11 cellular contexts compared by ENCODE assay signal in the genomic region with DNA sequence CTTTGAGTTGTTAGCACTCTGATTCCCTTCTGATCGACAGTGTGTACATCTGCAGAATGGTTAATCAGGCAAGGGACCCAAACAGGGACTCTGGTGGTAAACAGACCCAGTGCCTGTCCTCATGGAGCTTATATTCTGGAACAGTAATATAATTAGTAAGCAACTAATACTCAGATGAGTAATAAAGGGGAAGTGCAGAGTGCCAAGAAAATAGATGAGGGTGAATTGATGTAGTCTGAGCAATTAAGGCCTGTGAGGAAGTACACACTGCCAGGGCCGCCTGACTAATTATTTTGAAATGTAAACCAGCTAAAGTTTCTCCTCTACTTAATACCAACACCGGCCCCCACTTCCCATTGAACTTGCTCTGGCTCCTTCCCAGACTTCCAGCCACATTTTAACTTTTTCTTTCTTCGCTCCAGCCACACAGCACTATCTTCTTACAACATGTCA. TPM values are rescaled to one million over a fixed set of nuclear protein-coding genes. Genes with fewer than 3 reads are reported as not detected.
DNase-seq lines count a peak whose midpoint lies in the region; ATAC-seq and TF ChIP-seq lines count a peak whose summit lies in the region.
"Had no signal": no experiment of that assay in that cellular context is flagged by ENCODE, and none has a peak within 500 bp of the region (broad histone marks: within the 10 kb centered on the region; RNA-seq: fewer than 3 reads in every experiment).

No MANE protein-coding gene starts in this region.

- H3K9me3 ChIP-seq in MG63 = peaks cover 27% of the 10 kb centered on the region
- H3K9me3 ChIP-seq in mesenchymal stem cell (ENCODE audit: control insufficient read depth, low read length) = peaks cover 9% of the 10 kb centered on the region

- peak overlapping the region in 1 of 2 experiments; percentile 62 for H3K18ac ChIP-seq in mesenchymal stem cell (ENCODE audit: low read depth in 1 of 2, low read length in 2 of 2)

- H2BK5ac ChIP-seq in mesenchymal stem cell (ENCODE audit: low read depth, low read length, poor library complexity, severe bottlenecking) = no peak overlapping the region

- DNase-seq in AG08396 (ENCODE audit: low spot score) (peak; percentile 83), MG63 (peak; percentile 77), MCF 10A (ENCODE audit: unreplicated experiment) (peak; percentile 55), mesenchymal stem cell (peak; percentile 92), left colon (no peak)
- DNase-seq: left ventricle myocardium inferior had no signal

- H3K79me1 ChIP-seq in mesenchymal stem cell (replicated peaks; ENCODE audit: low read length, poor library complexity, severe bottlenecking) = peaks cover 13% of the 10 kb centered on the region

- H3K9ac ChIP-seq in mesenchymal stem cell (ENCODE audit: low read length) = peak overlapping the region; percentile 58

- 28% methylated on average over 4 of the region's 4 CpGs for WGBS in mesenchymal stem cell

- no peak overlapping the region for H2BK120ac ChIP-seq in mesenchymal stem cell (ENCODE audit: low read depth, low read length)

- H2BK12ac ChIP-seq in mesenchymal stem cell (ENCODE audit: low read length in 2 of 2) = no peak overlapping the region

- H3K27me3 ChIP-seq in MG63 (no peaks in the 10 kb centered on the region), mesenchymal stem cell (ENCODE audit: control insufficient read depth in 1 of 2, insufficient read depth in 1 of 2, low read length in 2 of 2) (no peaks in the 10 kb centered on the region)
- H3K27me3 ChIP-seq: cardiac muscle cell had no signal

- H2AK5ac ChIP-seq in mesenchymal stem cell (ENCODE audit: low read length, severe bottlenecking) = no peak overlapping the region

- BruUV-seq in MCF 10A (replicated peaks; lab: Mats Ljungman, UMichigan) = no TSS peak

- no peak for TF ChIP-seq CTCF in MCF 10A (IDR thresholded peaks at IDR 0.05; ENCODE audit: unreplicated experiment)

- CTCF ChIA-PET in MCF 10A (lab: Yijun Ruan, JAX) = interaction anchor here (0.5 to 2.8 kb wide), 6 partner anchors 25 to 407 kb away, joined by 3 to 8 read pairs (median 4); partner anchors contain the start of gene MCIDAS

- H3K27ac ChIP-seq in mesenchymal stem cell (ENCODE audit: low read length, poor library complexity, severe bottlenecking) = peak overlapping the region; percentile 36
- H3K27ac ChIP-seq: cardiac muscle cell, left ventricle myocardium inferior had no signal

- H3K27ac Mint-ChIP-seq in MCF 10A (ENCODE audit: low read depth, unreplicated experiment) = peak overlapping the region; percentile 70

- no peak overlapping the region for H2BK15ac ChIP-seq in mesenchymal stem cell (ENCODE audit: low read depth, poor library complexity, severe bottlenecking)

- POLR2A ChIA-PET in MCF 10A (lab: Yijun Ruan, JAX) = interaction anchor here (0.6 to 4.0 kb wide), 4 partner anchors 65 to 1286 kb away, joined by 3 to 22 read pairs (median 4); partner anchors contain the start of gene CCNO

- H3K4me3 Mint-ChIP-seq in MCF 10A (ENCODE audit: unreplicated experiment) = no peak overlapping the region

- H3K4me2 ChIP-seq in mesenchymal stem cell (ENCODE audit: low read length, poor library complexity, severe bottlenecking) = no peak overlapping the region

- no peaks in the 10 kb centered on the region for H3K9me3 Mint-ChIP-seq in MCF 10A (ENCODE audit: unreplicated experiment)

- H3K4me3 ChIP-seq in MG63 (no peak overlapping the region), mesenchymal stem cell (ENCODE audit: insufficient read depth in 1 of 2, low read depth in 1 of 2, low read length in 2 of 2) (peak overlapping the region in 1 of 2 experiments; percentile 16)
- H3K4me3 ChIP-seq: cardiac muscle cell, left ventricle myocardium inferior had no signal

- no peak overlapping the region for H3K14ac ChIP-seq in mesenchymal stem cell (ENCODE audit: low read length in 2 of 2)

- H3K27me3 Mint-ChIP-seq in MCF 10A (ENCODE audit: insufficient read depth, unreplicated experiment) = no peaks in the 10 kb centered on the region

- no peaks in the 10 kb centered on the region for H3K4me1 ChIP-seq in mesenchymal stem cell (ENCODE audit: control insufficient read depth, insufficient read depth, low read depth, low read length)

- H4K8ac ChIP-seq in mesenchymal stem cell (ENCODE audit: low read length) = no peak overlapping the region

- no peak overlapping the region for H2AFZ ChIP-seq in mesenchymal stem cell (ENCODE audit: low read depth, low read length)

- ATAC-seq in GM21526 (IDR thresholded peaks at IDR 0.05; ENCODE audit: low FRiP score, unreplicated experiment) (no peak), GM21528 (IDR thresholded peaks at IDR 0.05; ENCODE audit: low FRiP score, unreplicated experiment) (no peak), left colon (no peak), HG02840 (IDR thresholded peaks at IDR 0.05; ENCODE audit: low FRiP score, unreplicated experiment) (no peak)
- ATAC-seq: activated CD4-positive, CD25-positive, alpha-beta regulatory T cell treated with anti-CD3 and anti-CD28 coated beads, Interleukin-2, amount 50 U/mL, for 24 hours had no signal

- no peak overlapping the region for H3K4ac ChIP-seq in mesenchymal stem cell (ENCODE audit: low read depth in 1 of 2, low read length in 2 of 2)

- H3K4me1 Mint-ChIP-seq in MCF 10A (ENCODE audit: insufficient read depth, unreplicated experiment) = peaks cover 13% of the 10 kb centered on the region

- H3K36me3 Mint-ChIP-seq in MCF 10A (ENCODE audit: insufficient read depth, unreplicated experiment) = peaks cover 18% of the 10 kb centered on the region

- H4K91ac ChIP-seq in mesenchymal stem cell (ENCODE audit: low read length) = no peak overlapping the region

- no peak overlapping the region for H3K23ac ChIP-seq in mesenchymal stem cell (ENCODE audit: low read length in 2 of 2)

- intact Hi-C loops in MCF 10A (cut with micrococcal nuclease) (loop anchor here (10.0 kb wide), 1 partner anchor 128 kb away; the partner anchor contains the start of gene CDC20B), left colon (cut with DNase I, micrococcal nuclease) (no loop called here)

- H3K36me3 ChIP-seq in MG63 (peaks cover 48% of the 10 kb centered on the region), mesenchymal stem cell (ENCODE audit: control insufficient read depth in 1 of 2, insufficient read depth in 2 of 2, low read depth in 1 of 2, low read length in 2 of 2) (peaks cover 0 to 33% of the 10 kb centered on the region in 2 experiments)

RNA-seq across cellular contexts. Expression of gene DHX29, which starts 4.2 kb away (rescaled TPM):
- 18.4 and 32.9 TPM in 2 replicates for total RNA-seq in MG63 (2014; rRNA removed; shearing (Covaris generic); ENCODE audit: low replicate concordance)
- 18.1 and 21.8 TPM in 2 replicates for total RNA-seq in MCF 10A (2022)
- polyA plus RNA-seq in mesenchymal stem cell (2013, experiment 1 of 2) = 32.0 TPM
- 33.8 TPM for polyA plus RNA-seq in mesenchymal stem cell (2013, experiment 2 of 2)
- 10 to 100 TPM; 18.6 to 21.4 TPM for total RNA-seq in left colon

RNA-seq across cellular contexts. Expression of gene MTREX, which starts 4.5 kb away (rescaled TPM):
- 73.7 and 136 TPM in 2 replicates for total RNA-seq in MG63 (2014; rRNA removed; shearing (Covaris generic); ENCODE audit: low replicate concordance)
- total RNA-seq in MCF 10A (2022) (113 and 118 TPM in 2 replicates), left colon (10 to 100 TPM; 43.7 to 46.9 TPM)
- polyA plus RNA-seq in mesenchymal stem cell (2013, experiment 1 of 2) = 34.6 TPM
- 36.1 TPM for polyA plus RNA-seq in mesenchymal stem cell (2013, experiment 2 of 2)

Comparison
In these comparisons a context has a peak if more than half of its experiments do, and no peak if none do; other contexts are left out.
1. DNase-seq: peak in AG08396 (single experiment), MG63 (single experiment), MCF 10A (single experiment) and mesenchymal stem cell (single experiment); none in left colon (0 of 2).